ENCODE assay signal across 22 cellular contexts in the genomic region with DNA sequence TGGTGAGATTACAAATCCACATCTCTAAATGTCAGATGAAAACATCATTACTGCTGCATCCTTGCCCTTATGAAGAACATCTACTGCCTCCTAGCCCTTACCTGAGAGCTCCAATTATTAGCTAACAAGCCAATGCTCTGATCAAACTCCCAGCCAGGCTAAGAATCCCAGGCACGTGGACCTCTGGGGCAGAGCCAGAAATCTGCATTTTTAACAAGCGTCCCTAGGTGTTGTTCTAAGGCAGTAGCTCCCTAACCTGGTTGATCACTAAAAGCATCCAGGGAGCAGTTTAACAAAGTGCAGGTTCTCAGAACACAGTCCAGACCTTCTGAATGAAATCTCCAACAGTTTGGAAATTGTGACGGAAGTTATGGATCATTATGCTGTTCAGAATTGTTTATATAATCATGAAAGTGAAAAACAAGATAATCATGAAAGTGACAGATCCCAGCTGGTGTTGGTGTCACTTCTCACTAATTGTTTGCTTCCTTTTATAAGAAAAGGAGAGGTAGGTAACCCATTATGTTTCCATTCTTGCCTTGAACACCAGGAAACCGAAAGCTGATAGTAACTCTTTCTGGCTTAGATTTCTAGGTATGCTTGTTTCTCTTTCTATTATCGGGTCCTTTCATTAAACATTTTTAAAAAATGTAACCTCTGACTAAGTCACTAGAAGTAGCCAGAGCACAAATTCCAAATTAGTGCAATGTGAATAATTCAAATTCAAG.
DNase-seq lines count a peak whose midpoint lies in the region; ATAC-seq, FAIRE-seq and TF ChIP-seq lines count a peak whose summit lies in the region.
"Had no signal": no experiment of that assay in that cellular context is flagged by ENCODE, and none has a peak within 500 bp of the region (broad histone marks: within the 10 kb centered on the region; RNA-seq: fewer than 3 reads in every experiment).

No MANE protein-coding gene starts in this region.

- H3K4me1 Mint-ChIP-seq in stimulated activated memory B cell treated with anti-CD40 and anti-IgM and Interleukin-4, amounts not matched to agents 10 μg/mL and 1 μg/mL and 100 μg/mL, for 72 hours = peaks cover 44% of the 10 kb centered on the region
- H3K4me1 Mint-ChIP-seq: CD8-positive, alpha-beta memory T cell had no signal

- no peak overlapping the region for H3K4ac ChIP-seq in H1 (replicated peaks; ENCODE audit: insufficient read length, low read depth, low read length)

- no peak overlapping the region for H2AFZ ChIP-seq in H1 (ENCODE audit: low read length)

- H3K23me2 ChIP-seq in H1 (ENCODE audit: low read depth, low read length) = no peaks in the 10 kb centered on the region

- no peak overlapping the region for H2AK5ac ChIP-seq in H1 (ENCODE audit: low read depth, low read length)

- CTCF ChIA-PET in H1 (lab: Charles Lee; ENCODE audit: partially characterized antibody) = interaction anchor here (0.6 to 1.6 kb wide), 2 partner anchors 42 to 406 kb away, joined by 3 to 6 read pairs; no protein-coding TSS in a partner anchor

- H3K4me3 Mint-ChIP-seq in stimulated activated memory B cell treated with anti-CD40 and anti-IgM and Interleukin-4, amounts not matched to agents 10 μg/mL and 1 μg/mL and 100 μg/mL, for 72 hours = no peak overlapping the region
- H3K4me3 Mint-ChIP-seq: CD8-positive, alpha-beta memory T cell; H9; T-helper 2 cell treated with Interferon-gamma antibody and Interleukin-4, amounts not matched to agents 5 μg/mL and 100 μg/mL, for 36 hours had no signal

- peak; percentile 75 for FAIRE-seq in H1 (lab: Jason Lieb, UNC)
- FAIRE-seq: GM18507, K562, RCC 7860 had no signal

- no peak overlapping the region for H4K5ac ChIP-seq in H1 (ENCODE audit: insufficient read length, low read depth, low read length)

- H3K9ac ChIP-seq in H1 (replicated peaks in 1 of 4; ENCODE audit: extremely low read depth in 1 of 4, low read depth in 3 of 4, low read length in 3 of 4) = no peak overlapping the region

- no peak overlapping the region for H3K56ac ChIP-seq in H1 (replicated peaks; ENCODE audit: insufficient read length, low read depth, low read length)

- no peaks in the 10 kb centered on the region; a peak in 3 of 7 replicates for H3K27me3 ChIP-seq in H1 (replicated peaks in 1 of 4; ENCODE audit: control insufficient read depth in 3 of 4, extremely low read depth in 1 of 4, insufficient read depth in 3 of 4, low read length in 3 of 4)

- H3K27me3 Mint-ChIP-seq in stimulated activated memory B cell treated with anti-CD40 and anti-IgM and Interleukin-4, amounts not matched to agents 10 μg/mL and 1 μg/mL and 100 μg/mL, for 72 hours = no peaks in the 10 kb centered on the region

- H3K27ac Mint-ChIP-seq in stimulated activated memory B cell treated with anti-CD40 and anti-IgM and Interleukin-4, amounts not matched to agents 10 μg/mL and 1 μg/mL and 100 μg/mL, for 72 hours = peak overlapping the region; percentile 84
- H3K27ac Mint-ChIP-seq: CD8-positive, alpha-beta memory T cell; H9; T-helper 2 cell treated with Interferon-gamma antibody and Interleukin-4, amounts not matched to agents 5 μg/mL and 100 μg/mL, for 36 hours had no signal

- TF ChIP-seq RAD21 in H1 (IDR thresholded peaks at IDR 0.05 in 1 of 2, conservative IDR thresholded peaks at IDR 0.05 in 1 of 2; ENCODE audit: low read depth in 2 of 2, low read length in 2 of 2) = peak in 1 of 2 experiments; percentile 10; a peak in 1 of 4 replicates

- no peak overlapping the region for H4K8ac ChIP-seq in H1 (ENCODE audit: extremely low read depth, insufficient read depth, low read length)

- no peak for TF ChIP-seq EP300 in H1 (IDR thresholded peaks at IDR 0.05; ENCODE audit: borderline replicate concordance in 1 of 2, low read depth in 2 of 2, low read length in 2 of 2)

- DNase-seq in H1 (ENCODE audit: low read depth in 1 of 2, low spot score in 2 of 2) = no peak
- DNase-seq in dedifferentiated amniotic fluid mesenchymal stem cell (ENCODE audit: extremely low spot score) = no peak
- DNase-seq in caudate nucleus (lab: John Stamatoyannopoulos, UW) = no peak
- DNase-seq: ACHN; C1 segment of cervical spinal cord; CD8-positive, alpha-beta memory T cell; DMS79 treated with DMSO at 0.1 percent for 48 hours; H9; MV-4-11; NCI-H1930; NCI-H345; NCI-H524 treated with DMSO at 0.1 percent for 48 hours; NK-92 treated with Interleukin-12 subunit alpha and Interleukin-12 subunit beta, amount 100 ng/mL, for 24 hours had no signal

- peaks cover 3% of the 10 kb centered on the region for H3K9me3 Mint-ChIP-seq in stimulated activated memory B cell treated with anti-CD40 and anti-IgM and Interleukin-4, amounts not matched to agents 10 μg/mL and 1 μg/mL and 100 μg/mL, for 72 hours
- H3K9me3 Mint-ChIP-seq: H9; T-helper 2 cell treated with Interferon-gamma antibody and Interleukin-4, amounts not matched to agents 5 μg/mL and 100 μg/mL, for 36 hours had no signal

- 61% methylated on average over 5 of the region's 5 CpGs; no CpG with 5 or more reads in 1 of the 2 experiments for WGBS in H1 (ENCODE audit: extremely low coverage in 1 of 2, insufficient coverage in 1 of 2, insufficient read length in 1 of 2, insufficient replicate concordance in 2 of 2, low coverage in 1 of 2, low lambda C conversion rate in 2 of 2, missing lambda C conversion rate in 1 of 2), 2 experiments

- H3K14ac ChIP-seq in H1 (ENCODE audit: insufficient read length) = no peak overlapping the region

- H2BK15ac ChIP-seq in H1 (ENCODE audit: low read length) = no peak overlapping the region

- H3K4me3 ChIP-seq in H1 (ENCODE audit: extremely low read depth in 1 of 4, insufficient read depth in 2 of 4, low read depth in 3 of 4, low read length in 4 of 4) = no peak overlapping the region
- H3K4me3 ChIP-seq: K562 had no signal

- H2BK120ac ChIP-seq in H1 (replicated peaks; ENCODE audit: low read depth, low read length) = no peak overlapping the region

- no peak for TF ChIP-seq CTCF in H1 (IDR thresholded peaks at IDR 0.05; ENCODE audit: control extremely low read depth in 1 of 3, insufficient read depth in 1 of 3, low read depth in 1 of 3, low read length in 3 of 3)

- peaks cover 12% of the 10 kb centered on the region for H3K36me3 Mint-ChIP-seq in stimulated activated memory B cell treated with anti-CD40 and anti-IgM and Interleukin-4, amounts not matched to agents 10 μg/mL and 1 μg/mL and 100 μg/mL, for 72 hours
- H3K36me3 Mint-ChIP-seq: CD8-positive, alpha-beta memory T cell had no signal

- H3K36me3 ChIP-seq in H1 (ENCODE audit: control insufficient read depth in 2 of 4, insufficient read depth in 4 of 4, low read length in 3 of 4) = no peaks in the 10 kb centered on the region; a peak in 1 of 8 replicates

- no peaks in the 10 kb centered on the region for H3K79me1 ChIP-seq in H1 (ENCODE audit: low read depth, low read length)

- H3K27ac ChIP-seq in H1 (ENCODE audit: low read depth, low read length) (no peak overlapping the region), caudate nucleus (ENCODE audit: low read depth, low read length) (no peak overlapping the region)

- no peak overlapping the region for H3K23ac ChIP-seq in H1 (ENCODE audit: insufficient read length)

- H2BK12ac ChIP-seq in H1 (ENCODE audit: low read depth, low read length) = no peak overlapping the region

- H4K20me1 ChIP-seq in H1 (replicated peaks in 1 of 2; ENCODE audit: control insufficient read depth in 1 of 2, insufficient read depth in 2 of 2, low read length in 2 of 2) = no peaks in the 10 kb centered on the region

- no peak for TF ChIP-seq POLR2A in H1 (IDR thresholded peaks at IDR 0.05; ENCODE audit: control extremely low read depth in 1 of 2, low read depth in 2 of 2, low read length in 2 of 2)

- peaks cover 0 to 18% (median 0%) of the 10 kb centered on the region in 4 experiments; a peak in 2 of 7 replicates for H3K4me1 ChIP-seq in H1 (replicated peaks in 1 of 4; ENCODE audit: control insufficient read depth in 3 of 4, insufficient read depth in 4 of 4, low read length in 3 of 4)

- H3K9me3 ChIP-seq in H1 (ENCODE audit: insufficient read depth in 2 of 2, low read depth in 1 of 2, low read length in 1 of 2) = no peaks in the 10 kb centered on the region

- no peak overlapping the region for H2BK20ac ChIP-seq in H1 (ENCODE audit: low read length)

- H2BK5ac ChIP-seq in H1 (ENCODE audit: low read depth, low read length) = no peak overlapping the region

- no peak overlapping the region for H3K18ac ChIP-seq in H1 (ENCODE audit: extremely low read depth, low read length)

- H3K79me2 ChIP-seq in H1 (ENCODE audit: control insufficient read depth in 1 of 2, insufficient read depth in 2 of 2, low read length in 2 of 2) = no peaks in the 10 kb centered on the region

- H3K4me2 ChIP-seq in H1 (ENCODE audit: insufficient read depth in 1 of 2, low read depth in 2 of 2, low read length in 2 of 2) = no peak overlapping the region

- POLR2A ChIA-PET in H1 (lab: Charles Lee; ENCODE audit: partially characterized antibody) = interaction anchor here (0.7 to 1.3 kb wide), 2 partner anchors 86 to 284 kb away, joined by 3 read pairs; no protein-coding TSS in a partner anchor

- ATAC-seq in GM18867 (IDR thresholded peaks at IDR 0.05; ENCODE audit: unreplicated experiment) (peak; percentile 55), HG03135 (IDR thresholded peaks at IDR 0.05; ENCODE audit: unreplicated experiment) (peak; percentile 59), GM18861 (IDR thresholded peaks at IDR 0.05; ENCODE audit: unreplicated experiment) (no peak)
- ATAC-seq in stimulated activated memory B cell treated with anti-CD40 and anti-IgM and Interleukin-4, amounts not matched to agents 10 μg/mL and 1 μg/mL and 100 μg/mL, for 72 hours = no peak
- ATAC-seq: K562, Right ventricle myocardium inferior had no signal

- H4K91ac ChIP-seq in H1 (replicated peaks; ENCODE audit: insufficient read length, low read length) = no peak overlapping the region

TF ChIP-seq in H1, 55 proteins besides CTCF, POLR2A, EP300 and RAD21 (continues in another document):
- TF ChIP-seq SAP30 (IDR thresholded peaks at IDR 0.05; ENCODE audit: insufficient read depth, insufficient replicate concordance, low read length) (no peak), SRF (IDR thresholded peaks at IDR 0.05; ENCODE audit: low read depth, low read length) (no peak), ASH2L (IDR thresholded peaks at IDR 0.05; ENCODE audit: low read length) (no peak), CHD1 (IDR thresholded peaks at IDR 0.05; ENCODE audit: low read depth, low read length) (no peak)
- TF ChIP-seq, protein P1, sequence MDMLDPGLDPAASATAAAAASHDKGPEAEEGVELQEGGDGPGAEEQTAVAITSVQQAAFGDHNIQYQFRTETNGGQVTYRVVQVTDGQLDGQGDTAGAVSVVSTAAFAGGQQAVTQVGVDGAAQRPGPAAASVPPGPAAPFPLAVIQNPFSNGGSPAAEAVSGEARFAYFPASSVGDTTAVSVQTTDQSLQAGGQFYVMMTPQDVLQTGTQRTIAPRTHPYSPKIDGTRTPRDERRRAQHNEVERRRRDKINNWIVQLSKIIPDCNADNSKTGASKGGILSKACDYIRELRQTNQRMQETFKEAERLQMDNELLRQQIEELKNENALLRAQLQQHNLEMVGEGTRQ (IDR thresholded peaks at IDR 0.05; ENCODE audit: low read length) = no peak
- TF ChIP-seq, protein P2, sequence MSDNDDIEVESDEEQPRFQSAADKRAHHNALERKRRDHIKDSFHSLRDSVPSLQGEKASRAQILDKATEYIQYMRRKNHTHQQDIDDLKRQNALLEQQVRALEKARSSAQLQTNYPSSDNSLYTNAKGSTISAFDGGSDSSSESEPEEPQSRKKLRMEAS (IDR thresholded peaks at IDR 0.05) = peak; percentile 31; the same call in 1 of the 2 replicates

Comparison
In these comparisons a context has a peak if more than half of its experiments do, and no peak if none do; other contexts are left out.
1. ATAC-seq: peak in GM18867 (single experiment) and HG03135 (single experiment); none in stimulated activated memory B cell treated with anti-CD40 and anti-IgM and Interleukin-4, amounts not matched to agents 10 μg/mL and 1 μg/mL and 100 μg/mL, for 72 hours (single experiment) and GM18861 (single experiment).